ENCODE assay signal across 8 cellular contexts in the genomic region with DNA sequence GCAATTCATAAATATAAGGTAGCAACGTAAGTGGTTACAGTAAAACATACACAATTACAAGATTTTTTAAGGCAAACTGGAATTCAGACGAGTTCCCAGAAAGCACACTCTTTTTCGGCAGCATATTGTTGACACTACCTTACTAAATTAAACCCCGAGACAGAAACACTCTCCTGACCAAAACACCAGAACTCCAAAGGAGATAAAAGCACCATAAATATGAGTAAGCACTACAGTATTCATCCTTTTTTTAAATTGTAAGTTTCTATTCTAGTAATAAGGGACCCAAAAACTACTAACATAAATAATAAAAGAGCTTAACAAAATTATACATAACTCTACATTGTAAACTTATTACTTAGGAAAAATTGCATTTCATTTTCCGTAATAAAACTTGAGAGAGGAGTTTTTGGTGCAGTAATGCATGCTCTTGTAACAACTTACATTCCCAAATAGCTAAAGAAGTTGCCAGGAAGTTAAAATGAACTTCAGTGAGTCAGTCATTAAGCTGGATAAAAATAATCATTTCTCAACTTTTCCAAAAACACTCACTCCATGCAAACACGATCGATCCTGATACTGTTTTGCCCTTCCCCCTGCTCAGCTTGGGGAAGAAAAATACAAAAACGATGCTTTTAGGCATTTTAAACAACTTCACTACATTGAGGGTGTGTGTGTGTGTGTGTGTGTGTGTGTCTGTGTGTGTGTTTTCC. TPM values are rescaled to one million over a fixed set of nuclear protein-coding genes. Genes with fewer than 3 reads are reported as not detected.
DNase-seq lines count a peak whose midpoint lies in the region; ATAC-seq, FAIRE-seq and TF ChIP-seq lines count a peak whose summit lies in the region.

No MANE protein-coding gene starts in this region.

- FAIRE-seq in bronchial epithelial cell (lab: Jason Lieb, UNC), result no peak

- H3K9me3 ChIP-seq in A673 (ENCODE audit: low read depth, low read length, poor library complexity, severe bottlenecking) (no peaks in the 10 kb centered on the region), mononuclear cell (ENCODE audit: low read depth, low read length) (no peaks in the 10 kb centered on the region)

- no TSS peak for BruUV-seq in A673 (replicated peaks; lab: Mats Ljungman, UMichigan)

- no peak overlapping the region for H3K27ac ChIP-seq in A673 (ENCODE audit: low read depth, low read length, poor library complexity, severe bottlenecking)

- no peak for TF ChIP-seq CTCF in A673 (conservative IDR thresholded peaks at IDR 0.05; ENCODE audit: low read depth, low read length)
- no peak for TF ChIP-seq CTCF in bronchial epithelial cell (IDR thresholded peaks at IDR 0.05; ENCODE audit: insufficient read depth, low read length, severe bottlenecking)

- POLR2A ChIA-PET in A673 (lab: Charles Lee; ENCODE audit: low non-redundant PET), result no interaction called here

- H3K4me3 ChIP-seq in A673 (ENCODE audit: low read depth, low read length, poor library complexity, severe bottlenecking) (peak overlapping the region; percentile 90), bronchial epithelial cell (ENCODE audit: low read depth, low read length) (peak overlapping the region; percentile 85), mononuclear cell (ENCODE audit: low read length) (peak overlapping the region; percentile 89)

- intact Hi-C loops in A673 (cut with micrococcal nuclease; ENCODE audit: unreplicated experiment), result loop anchor here (5.0 kb wide), 1 partner anchor 95 kb away; no protein-coding TSS in a partner anchor

- H3K36me3 ChIP-seq in A673 (ENCODE audit: insufficient read depth, low read length, poor library complexity, severe bottlenecking) (no peaks in the 10 kb centered on the region), bronchial epithelial cell (ENCODE audit: control insufficient read depth, insufficient read depth, low read length) (no peaks in the 10 kb centered on the region)

- no peak for ATAC-seq in GM18502 (IDR thresholded peaks at IDR 0.05; ENCODE audit: poor library complexity, unreplicated experiment)
- no peak for ATAC-seq in HG02571 (IDR thresholded peaks at IDR 0.05; ENCODE audit: unreplicated experiment)

- DNase-seq in A673 (ENCODE audit: low spot score), result no peak
- peak; percentile 5 for DNase-seq in HT-29 (ENCODE audit: low spot score)
- peak; percentile 37 for DNase-seq in bronchial epithelial cell (ENCODE audit: low read depth)
- no peak for DNase-seq in CD1c-positive myeloid dendritic cell (ENCODE audit: extremely low spot score)
- DNase-seq in mucosa of gallbladder (ENCODE audit: low spot score), result no peak

- no peaks in the 10 kb centered on the region for H3K27me3 ChIP-seq in A673 (replicated peaks; ENCODE audit: insufficient read depth, low read depth, low read length, poor library complexity)
- no peaks in the 10 kb centered on the region for H3K27me3 ChIP-seq in bronchial epithelial cell (ENCODE audit: control insufficient read depth, insufficient read depth, low read length)
- H3K27me3 ChIP-seq in mononuclear cell (ENCODE audit: insufficient read depth, low read length), result no peaks in the 10 kb centered on the region

- CTCF ChIA-PET in A673 (lab: Charles Lee), result no interaction called here

- peaks cover 10% of the 10 kb centered on the region for H3K4me1 ChIP-seq in A673 (ENCODE audit: insufficient read depth, low read length, poor library complexity, severe bottlenecking)
- H3K4me1 ChIP-seq in mononuclear cell (ENCODE audit: insufficient read depth, low read length), result peaks cover 41% of the 10 kb centered on the region

RNA-seq across cellular contexts. Expression of gene PIP4K2A, which starts 2.0 kb away (rescaled TPM):
- 18.3 and 19.8 TPM in 2 replicates for total RNA-seq in A673 (2021)
- 5.0 and 9.7 TPM in 2 replicates for total RNA-seq in HT-29 (2014; rRNA removed; shearing (Covaris generic))
- 17.9 and 24.5 TPM in 2 replicates for total RNA-seq in bronchial epithelial cell
- total RNA-seq in mononuclear cell, result 126 TPM
- total RNA-seq in mucosa of gallbladder, result 55.2 TPM

Comparison
In these comparisons a context has a peak if more than half of its experiments do, and no peak if none do; other contexts are left out.
1. DNase-seq: peak in HT-29 (single experiment) and bronchial epithelial cell (single experiment); none in A673 (single experiment), CD1c-positive myeloid dendritic cell (single experiment) and mucosa of gallbladder (single experiment).
2. Peak in every context shown above with its lines, with median percentiles within 50 percentile points of each other: H3K4me3 ChIP-seq.